8 cellular contexts compared by ENCODE assay signal in the genomic region with DNA sequence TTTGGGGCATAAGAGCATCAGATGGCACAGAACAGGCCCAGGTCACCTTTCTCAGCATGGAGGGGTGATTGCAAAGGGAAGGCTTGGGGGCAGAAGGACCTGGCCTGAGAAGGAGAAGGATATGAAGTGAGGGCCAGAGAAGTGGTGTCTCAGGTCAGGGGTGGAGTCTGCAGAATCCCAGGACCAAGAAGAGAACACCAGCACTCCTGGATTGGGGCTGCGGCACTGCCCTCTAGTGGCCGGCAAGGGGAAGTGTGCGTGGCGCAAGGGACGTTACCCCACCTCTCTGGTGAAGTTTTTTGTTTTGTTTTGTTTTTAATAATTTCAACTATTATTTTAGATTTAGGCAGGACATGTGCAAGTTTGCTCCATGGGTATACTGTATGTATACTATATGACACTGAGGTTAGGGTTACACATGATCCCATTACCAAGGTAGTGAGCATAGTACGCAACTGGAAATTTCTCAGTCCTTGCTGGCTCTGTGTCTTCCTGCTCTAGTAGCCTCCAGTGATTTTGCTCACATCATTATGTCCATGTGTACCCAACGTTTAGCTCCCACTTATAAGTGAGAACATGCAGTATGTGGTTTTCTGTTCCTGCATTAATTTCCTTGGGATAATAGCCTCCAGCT.
DNase-seq lines count a peak whose midpoint lies in the region; ATAC-seq, FAIRE-seq and TF ChIP-seq lines count a peak whose summit lies in the region.

No MANE protein-coding gene starts in this region.

- peaks cover 6% of the 10 kb centered on the region for H3K27me3 Mint-ChIP-seq in nephron progenitor cell (ENCODE audit: low read depth, poor library complexity)

- peak; percentile 82 for ATAC-seq in GM21390 (IDR thresholded peaks at IDR 0.05; ENCODE audit: unreplicated experiment)
- peak; percentile 76 for ATAC-seq in HG03565 (IDR thresholded peaks at IDR 0.05; ENCODE audit: unreplicated experiment)
- ATAC-seq in GM12878: peak; percentile 95

- H3K9me3 ChIP-seq in GM12878 (replicated peaks; ENCODE audit: control insufficient read depth, insufficient read depth, low read length): no peaks in the 10 kb centered on the region

- TF ChIP-seq CTCF in GM12878 (IDR thresholded peaks at IDR 0.05 in 2 of 3, conservative IDR thresholded peaks at IDR 0.05 in 1 of 3; ENCODE audit: control insufficient read depth in 2 of 3, extremely low read depth in 1 of 3, insufficient read depth in 1 of 3, low read depth in 3 of 3, low read length in 3 of 3) (peak; percentile 72 to 95 (median 81)), nephron progenitor cell (IDR thresholded peaks at IDR 0.05) (peak; percentile 76)

- H4K20me1 ChIP-seq in GM12878 (ENCODE audit: control insufficient read depth, insufficient read depth): no peaks in the 10 kb centered on the region

- H3K79me2 ChIP-seq in GM12878 (ENCODE audit: control insufficient read depth, insufficient read depth, low read length): no peaks in the 10 kb centered on the region

- H3K9me3 Mint-ChIP-seq in nephron progenitor cell: no peaks in the 10 kb centered on the region

- H3K4me3 Mint-ChIP-seq in nephron progenitor cell: no peak overlapping the region

- H3K4me1 ChIP-seq in GM12878 (ENCODE audit: control insufficient read depth, insufficient read depth, low read length): no peaks in the 10 kb centered on the region

- POLR2A ChIA-PET in GM12878 (lab: Charles Lee): no interaction called here

- H3K27ac ChIP-seq in GM12878 (ENCODE audit: control insufficient read depth, insufficient read depth): no peak overlapping the region

- SMC1A ChIA-PET in GM12878 (lab: Charles Lee; ENCODE audit: uncharacterized antibody, unreplicated experiment): no interaction called here

- H3K4me3 ChIP-seq in GM12878: no peak overlapping the region

- RAD21 ChIA-PET in GM12878 (lab: Charles Lee; ENCODE audit: unreplicated experiment): no interaction called here

- BruUV-seq in GM12878 (replicated peaks; lab: Mats Ljungman, UMichigan): no TSS peak

- FAIRE-seq in GM12878 (lab: Jason Lieb, UNC): peak; percentile 64

- TF ChIP-seq EP300 in GM12878 (IDR thresholded peaks at IDR 0.05; ENCODE audit: borderline replicate concordance in 1 of 2, control insufficient read depth in 1 of 2, low read depth in 2 of 2, low read length in 2 of 2): no peak

- no peaks in the 10 kb centered on the region for H3K27me3 ChIP-seq in GM12878 (replicated peaks in 1 of 2; ENCODE audit: control insufficient read depth in 2 of 2, insufficient read depth in 2 of 2, low read length in 1 of 2)

- H3K36me3 ChIP-seq in GM12878 (ENCODE audit: control insufficient read depth in 2 of 2, insufficient read depth in 2 of 2, low read length in 1 of 2): no peaks in the 10 kb centered on the region

- no peak overlapping the region for H3K9ac ChIP-seq in GM12878 (ENCODE audit: control insufficient read depth, insufficient read depth, low read length)

- 13% methylated on average over 7 of the region's 7 CpGs for whole genome bisulfite sequencing in GM12878 (ENCODE audit: insufficient coverage, insufficient replicate concordance, low lambda C conversion rate, missing lambda C conversion rate)

- in situ Hi-C loops in GM12878 (cut with MboI): no loop called here

- CTCF ChIA-PET in GM12878 (lab: Yijun Ruan, JAX): interaction anchor here (1.3 to 2.1 kb wide), 3 partner anchors 11 to 615 kb away, joined by 3 to 6 read pairs (median 4); no protein-coding TSS in a partner anchor

- no peaks in the 10 kb centered on the region for H3K4me1 Mint-ChIP-seq in nephron progenitor cell

- no peak overlapping the region for H3K4me2 ChIP-seq in GM12878 (ENCODE audit: control insufficient read depth, insufficient read depth)

- TF ChIP-seq RAD21 in GM12878 (IDR thresholded peaks at IDR 0.05; ENCODE audit: insufficient read depth, low read depth, low read length): peak; percentile 64

- DNase-seq in NK-92 treated with Interleukin-12 subunit alpha and Interleukin-12 subunit beta, amount 100 ng/mL, for 24 hours (lab: John Stamatoyannopoulos, UW): peak; percentile 0
- DNase-seq in NK-92 (lab: John Stamatoyannopoulos, UW; ENCODE audit: unreplicated experiment): no peak
- no peak for DNase-seq in GM12878 (ENCODE audit: low read depth, low spot score)
- DNase-seq in nephron progenitor cell: peak; percentile 54
- DNase-seq in DMS153 (lab: John Stamatoyannopoulos, UW): no peak
- DNase-seq in T1000 (lab: John Stamatoyannopoulos, UW): no peak

- TF ChIP-seq POLR2A in GM12878 (IDR thresholded peaks at IDR 0.05; ENCODE audit: low read depth, low read length): no peak

- H3K36me3 Mint-ChIP-seq in nephron progenitor cell (ENCODE audit: low read depth): no peaks in the 10 kb centered on the region

- no peak overlapping the region for H2AFZ ChIP-seq in GM12878 (ENCODE audit: control insufficient read depth, low read depth, low read length)

- no peak overlapping the region for H3K27ac Mint-ChIP-seq in nephron progenitor cell

- intact Hi-C loops in GM12878 (cut with micrococcal nuclease; ENCODE audit: unreplicated experiment): no loop called here

TF ChIP-seq in GM12878, 131 proteins besides CTCF, POLR2A, EP300 and RAD21:
- 0 out of 2 replicates have a peak, but pooled peaks have one; percentile 26 for TF ChIP-seq YY1 (IDR thresholded peaks at IDR 0.05; ENCODE audit: low read depth, low read length)
- TF ChIP-seq SMC3 (IDR thresholded peaks at IDR 0.05; ENCODE audit: borderline replicate concordance, low read length): peak; percentile 56; the same call in 1 of the 2 replicates
- TF ChIP-seq, protein P1, sequence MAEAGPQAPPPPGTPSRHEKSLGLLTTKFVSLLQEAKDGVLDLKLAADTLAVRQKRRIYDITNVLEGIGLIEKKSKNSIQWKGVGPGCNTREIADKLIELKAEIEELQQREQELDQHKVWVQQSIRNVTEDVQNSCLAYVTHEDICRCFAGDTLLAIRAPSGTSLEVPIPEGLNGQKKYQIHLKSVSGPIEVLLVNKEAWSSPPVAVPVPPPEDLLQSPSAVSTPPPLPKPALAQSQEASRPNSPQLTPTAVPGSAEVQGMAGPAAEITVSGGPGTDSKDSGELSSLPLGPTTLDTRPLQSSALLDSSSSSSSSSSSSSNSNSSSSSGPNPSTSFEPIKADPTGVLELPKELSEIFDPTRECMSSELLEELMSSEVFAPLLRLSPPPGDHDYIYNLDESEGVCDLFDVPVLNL (IDR thresholded peaks at IDR 0.05; ENCODE audit: low read depth, low read length): no peak

Comparison
In these comparisons a context has a peak if more than half of its experiments do, and no peak if none do; other contexts are left out.
1. DNase-seq: peak in NK-92 treated with Interleukin-12 subunit alpha and Interleukin-12 subunit beta, amount 100 ng/mL, for 24 hours (single experiment) and nephron progenitor cell (single experiment); none in NK-92 (single experiment), GM12878 (single experiment), DMS153 (single experiment) and T1000 (single experiment).
2. Peak in every context shown above with its lines, with median percentiles within 50 percentile points of each other: ATAC-seq.